ENCODE assay signal across 8 cellular contexts in genomic region chr6:137094411-137095008, GRCh38. TPM values are rescaled to one million over a fixed set of nuclear protein-coding genes. Genes with fewer than 3 reads are reported as not detected.
DNase-seq lines count a peak whose midpoint lies in the region; TF ChIP-seq lines count a peak whose summit lies in the region.

No MANE protein-coding gene starts in this region.

- DNase-seq in DMS 273 treated with DMSO at 0.1 percent for 48 hours (lab: John Stamatoyannopoulos, UW): peak; percentile 56
- peak; percentile 69 for DNase-seq in HCEC 1CT
- peak; percentile 36 for DNase-seq in NCI-H446 treated with DMSO at 0.1 percent for 48 hours (lab: John Stamatoyannopoulos, UW)
- peak; percentile 19 to 41 for DNase-seq in activated CD4-positive, alpha-beta T cell treated with anti-CD3 and anti-CD28 coated beads for 24 hours (ENCODE audit: low read depth in 2 of 2)
- DNase-seq in dermis blood vessel endothelial cell: peak; percentile 82
- DNase-seq in lower leg skin (ENCODE audit: low spot score in 2 of 2): peak; percentile 81 to 88
- DNase-seq in stimulated activated CD8-positive, alpha-beta memory T cell treated with anti-CD3 and anti-CD28 coated beads, Interleukin-12 subunit alpha, Interleukin-12 subunit beta, amount 100 ng/mL, for 4 hours (ENCODE audit: low read depth): peak; percentile 4
- DNase-seq in posterior vena cava (ENCODE audit: low spot score): no peak

- TF ChIP-seq POLR2A in lower leg skin (IDR thresholded peaks at IDR 0.05): no peak

- 32 to 35% methylated on average over 5 of the region's 5 CpGs for WGBS in lower leg skin, 2 donors

- H3K4me3 ChIP-seq in lower leg skin (ENCODE audit: low read depth, poor library complexity, severe bottlenecking): no peak overlapping the region

- intact Hi-C loops in lower leg skin (cut with DNase I; ENCODE audit: low total_unique reads): loop anchor here (10.0 kb wide), 2 partner anchors 70 to 220 kb away; no protein-coding TSS in a partner anchor
- intact Hi-C loops in posterior vena cava (cut with DNase I): loop anchor here (5.0 to 10.0 kb wide), 3 partner anchors 220 to 550 kb away; no protein-coding TSS in a partner anchor

- TF ChIP-seq CTCF in lower leg skin (IDR thresholded peaks at IDR 0.05): peak in 1 of 3 donors; percentile 65

RNA-seq across cellular contexts. Expression of gene IL20RA, which starts 49.7 kb away (rescaled TPM):
- total RNA-seq in dermis blood vessel endothelial cell (0.51 and 0.79 TPM in 2 replicates), lower leg skin (100 to 1,000 TPM in 3 of 4 donors, 10 to 100 TPM in 1; 70.4 to 199 (median 146) TPM), posterior vena cava (under 1 TPM; 0.19 to 0.60 TPM)

Comparison
In these comparisons a context has a peak if more than half of its experiments do, and no peak if none do; other contexts are left out.
1. RNA of gene IL20RA, which starts 49.7 kb away (total RNA-seq): 70.4 to 199 TPM in lower leg skin; 0.19 to 0.60 TPM in posterior vena cava and 0.51 to 0.79 TPM in dermis blood vessel endothelial cell; every median in the first group is over 10 times any median in the second.